ENCODE assay signal across 7 cellular contexts in the genomic region with DNA sequence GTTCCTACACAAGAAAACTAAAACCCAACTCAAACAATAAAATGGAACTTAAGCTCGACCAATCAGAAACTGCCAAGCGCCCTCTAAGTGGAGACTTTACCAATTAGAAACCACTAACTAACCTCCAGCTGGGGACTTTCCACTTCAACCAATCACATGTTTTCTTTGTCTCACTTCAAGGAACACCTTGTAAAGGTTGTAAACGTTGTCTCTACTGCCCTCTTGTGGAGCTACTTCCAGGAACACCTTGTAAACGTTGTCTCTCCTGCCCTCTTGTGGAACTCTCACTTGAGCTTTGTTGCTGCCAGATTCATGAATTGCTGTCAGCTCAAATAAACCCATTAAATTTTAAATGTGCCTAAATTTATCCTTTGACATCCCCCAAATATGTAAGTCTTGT. TPM values are rescaled to one million over a fixed set of nuclear protein-coding genes. Genes with fewer than 3 reads are reported as not detected.
"Had no signal": no experiment of that assay in that cellular context is flagged by ENCODE, and none has a peak within 500 bp of the region (broad histone marks: within the 10 kb centered on the region; RNA-seq: fewer than 3 reads in every experiment).

No MANE protein-coding gene starts in this region.

RNA-seq across cellular contexts. Expression of a gene that starts 46.7 kb away (rescaled TPM):
- total RNA-seq: epithelial cell of proximal tubule, gastroesophageal sphincter, neural crest cell, psoas muscle, SJSA1, stomach had no signal
- polyA plus RNA-seq: heart right ventricle, psoas muscle, stomach had no signal
